Comparison of ENCODE assay signal across 9 cellular contexts in genomic region chr19:17794731-17795494, GRCh38. TPM values are rescaled to one million over a fixed set of nuclear protein-coding genes. Genes with fewer than 3 reads are reported as not detected.
DNase-seq lines count a peak whose midpoint lies in the region; ATAC-seq and TF ChIP-seq lines count a peak whose summit lies in the region.
"Had no signal": no experiment of that assay in that cellular context is flagged by ENCODE, and none has a peak within 500 bp of the region (broad histone marks: within the 10 kb centered on the region; RNA-seq: fewer than 3 reads in every experiment).

B3GNT3 (plus strand) TSS chr19:17795138; CDS start chr19:17807808, 12,670 bp downstream.

- TF ChIP-seq POLR2A in breast epithelium (IDR thresholded peaks at IDR 0.05) = no peak

- H3K36me3 ChIP-seq in breast epithelium (no peaks in the 10 kb centered on the region), mesodermal cell (ENCODE audit: control insufficient read depth, insufficient read depth, low read length) (no peaks in the 10 kb centered on the region)

- peak within 1 kb of the TSS; percentile 55 to 59 for H3K27ac ChIP-seq in breast epithelium
- no peak within 1 kb of the TSS for H3K27ac ChIP-seq in mesodermal cell (ENCODE audit: low read depth, low read length, severe bottlenecking)
- H3K27ac ChIP-seq: KMS-11 had no signal

- TF ChIP-seq CTCF in breast epithelium (IDR thresholded peaks at IDR 0.05) = no peak

- DNase-seq in DMS53 (lab: John Stamatoyannopoulos, UW) = peak; percentile 92
- peak; percentile 76 for DNase-seq in NCI-H146 (lab: John Stamatoyannopoulos, UW)
- peak in 1 of 2 donors; percentile 24 for DNase-seq in breast epithelium (ENCODE audit: low spot score in 2 of 2)
- no peak for DNase-seq in COLO829 (ENCODE audit: low spot score)
- DNase-seq in sciatic nerve (ENCODE audit: low spot score) = no peak

- 13 to 18% methylated on average over 40 to 41 of the region's 50 CpGs for WGBS in mesodermal cell (ENCODE audit: insufficient coverage in 2 of 2), 2 experiments

- H3K4me3 ChIP-seq in breast epithelium = peak within 1 kb of the TSS; percentile 10 to 59 (median 44)
- peak within 1 kb of the TSS; percentile 18 for H3K4me3 ChIP-seq in mesodermal cell (ENCODE audit: extremely low read depth, insufficient read depth, low read length, poor library complexity, severe bottlenecking)

- intact Hi-C loops in breast epithelium (cut with DNase I; ENCODE audit: low total_unique reads) (loop anchor here (5.0 kb wide), 1 partner anchor 768 kb away; the partner anchor contains the start of gene CPAMD8), sciatic nerve (cut with DNase I) (loop anchor here (10.0 kb wide), 1 partner anchor 90 kb away; no protein-coding TSS in a partner anchor)

- no peak for ATAC-seq in GM21619 (IDR thresholded peaks at IDR 0.05; ENCODE audit: unreplicated experiment)
- ATAC-seq in GM21529 (IDR thresholded peaks at IDR 0.05; ENCODE audit: unreplicated experiment) = no peak
- ATAC-seq in sciatic nerve = no peak

- peaks cover 0 to 20% of the 10 kb centered on the region in 2 donors for H3K27me3 ChIP-seq in breast epithelium

- no peaks in the 10 kb centered on the region for H3K9me3 ChIP-seq in breast epithelium
- no peaks in the 10 kb centered on the region for H3K9me3 ChIP-seq in mesodermal cell (ENCODE audit: control insufficient read depth, low read length)

- no peaks in the 10 kb centered on the region for H3K4me1 ChIP-seq in breast epithelium
- peaks cover 7% of the 10 kb centered on the region for H3K4me1 ChIP-seq in mesodermal cell (ENCODE audit: control insufficient read depth, insufficient read depth, low read length, poor library complexity, severe bottlenecking)

RNA-seq across cellular contexts. Expression of gene B3GNT3, which starts in this region (rescaled TPM):
- total RNA-seq in breast epithelium (1 to 10 TPM in 2 of 3 donors, under 1 TPM in 1; 0.32 to 6.9 (median 2.0) TPM), sciatic nerve (0.58 TPM)
- 0.26 TPM for polyA plus RNA-seq in mesodermal cell (2013, experiment 1 of 2)
- not detected for polyA plus RNA-seq in mesodermal cell (2013, experiment 2 of 2)

Comparison
In these comparisons a context has a peak if more than half of its experiments do, and no peak if none do; other contexts are left out.
1. DNase-seq: peak in DMS53 (single experiment) and NCI-H146 (single experiment); none in COLO829 (single experiment) and sciatic nerve (single experiment).